In genomic region chr9:88379352-88379751, GRCh38 we compare ENCODE assay signal across 15 cellular contexts. TPM values are rescaled to one million over a fixed set of nuclear protein-coding genes. Genes with fewer than 3 reads are reported as not detected.
A peak's percentile ranks its signal among the peaks of the same experiment; 100 is the strongest.
DNase-seq lines count a peak whose midpoint lies in the region; ATAC-seq and TF ChIP-seq lines count a peak whose summit lies in the region.
"Had no signal": no experiment of that assay in that cellular context is flagged by ENCODE, and none has a peak within 500 bp of the region (broad histone marks: within the 10 kb centered on the region; RNA-seq: fewer than 3 reads in every experiment).

No MANE protein-coding gene starts in this region.

- peak overlapping the region in 1 of 2 experiments; percentile 18; a peak in 2 of 5 replicates for H3K4me3 Mint-ChIP-seq in H9
- peak overlapping the region; percentile 46 for H3K4me3 Mint-ChIP-seq in WTC11
- H3K4me3 Mint-ChIP-seq in activated CD4-positive, alpha-beta T cell treated with anti-CD3 and anti-CD28 coated beads, Interleukin-2, amount 10 ng/mL, durations not matched to agents 7 days and 5 days = no peak overlapping the region
- H3K4me3 Mint-ChIP-seq: B cell; CD4-positive, alpha-beta T cell had no signal

- peaks cover 4% of the 10 kb centered on the region; the same call in 1 of the 2 replicates for H3K4me1 ChIP-seq in H9 (ENCODE audit: insufficient read depth, low read length)

- H3K36me3 Mint-ChIP-seq in H9 (ENCODE audit: insufficient read depth in 1 of 3, low read depth in 3 of 3) (peaks cover 4 to 14% (median 7%) of the 10 kb centered on the region in 3 experiments; a peak in 6 of 7 replicates), WTC11 (peaks cover 19% of the 10 kb centered on the region)
- H3K36me3 Mint-ChIP-seq in activated CD4-positive, alpha-beta T cell treated with anti-CD3 and anti-CD28 coated beads, Interleukin-2, amount 10 ng/mL, durations not matched to agents 7 days and 5 days (ENCODE audit: low read depth) = no peaks in the 10 kb centered on the region

- no peaks in the 10 kb centered on the region; the same call in 1 of the 2 replicates for H3K27me3 Mint-ChIP-seq in H9 (ENCODE audit: low read depth)
- no peaks in the 10 kb centered on the region; the same call in 1 of the 2 replicates for H3K27me3 Mint-ChIP-seq in WTC11 (ENCODE audit: low read depth)
- peaks cover 3% of the 10 kb centered on the region for H3K27me3 Mint-ChIP-seq in activated CD4-positive, alpha-beta T cell treated with anti-CD3 and anti-CD28 coated beads, Interleukin-2, amount 10 ng/mL, durations not matched to agents 7 days and 5 days
- H3K27me3 Mint-ChIP-seq: CD4-positive, alpha-beta T cell had no signal

- H3T11ph ChIP-seq in H9 (ENCODE audit: low read length) = no peak overlapping the region

- no peaks in the 10 kb centered on the region for H3K27me3 ChIP-seq in H9 (ENCODE audit: insufficient read depth, low read length)

- H3K4me1 Mint-ChIP-seq in H9 (peaks cover 34 to 38% of the 10 kb centered on the region in 2 experiments), WTC11 (peaks cover 41% of the 10 kb centered on the region)
- H3K4me1 Mint-ChIP-seq in activated CD4-positive, alpha-beta T cell treated with anti-CD3 and anti-CD28 coated beads, Interleukin-2, amount 10 ng/mL, durations not matched to agents 7 days and 5 days = no peaks in the 10 kb centered on the region
- H3K4me1 Mint-ChIP-seq: B cell had no signal

- H3K56ac ChIP-seq in H9 (ENCODE audit: insufficient read length, low read depth, low read length) = no peak overlapping the region

- H3K9me3 Mint-ChIP-seq in H9 (peaks cover 10 to 12% of the 10 kb centered on the region in 2 experiments), WTC11 (peaks cover 18% of the 10 kb centered on the region)
- peaks cover 7% of the 10 kb centered on the region for H3K9me3 Mint-ChIP-seq in activated CD4-positive, alpha-beta T cell treated with anti-CD3 and anti-CD28 coated beads, Interleukin-2, amount 10 ng/mL, durations not matched to agents 7 days and 5 days

- no peaks in the 10 kb centered on the region for H3K23me2 ChIP-seq in H9 (ENCODE audit: insufficient read length, low read depth, low read length, poor library complexity, severe bottlenecking)

- H3K79me1 ChIP-seq in H9 (ENCODE audit: insufficient read depth, low read depth, low read length, poor library complexity, severe bottlenecking) = no peaks in the 10 kb centered on the region

- no peaks in the 10 kb centered on the region for H3K79me2 ChIP-seq in H9 (ENCODE audit: insufficient read depth, low read length)

- H4K20me1 ChIP-seq in H9 (ENCODE audit: control insufficient read depth, insufficient read depth, insufficient read length) = no peaks in the 10 kb centered on the region

- H2AK5ac ChIP-seq in H9 (ENCODE audit: insufficient read length, low read length) = no peak overlapping the region

- H3K14ac ChIP-seq in H9 (ENCODE audit: insufficient read depth, low read length) = no peak overlapping the region

- no peak overlapping the region for H2BK12ac ChIP-seq in H9 (ENCODE audit: insufficient read length, low read depth, low read length)

- no peak overlapping the region for H2BK120ac ChIP-seq in H9 (ENCODE audit: low read depth, low read length, poor library complexity, severe bottlenecking)

- H2BK20ac ChIP-seq in H9 (ENCODE audit: low read depth, low read length, poor library complexity, severe bottlenecking) = no peak overlapping the region

- no peak overlapping the region for H2AFZ ChIP-seq in H9 (ENCODE audit: low read length)

- H2BK5ac ChIP-seq in H9 (ENCODE audit: insufficient read length, low read length) = no peak overlapping the region

- POLR2A ChIA-PET in WTC11 (lab: Charles Lee) = interaction anchor here (0.7 to 1.2 kb wide), 3 partner anchors 9 to 939 kb away, joined by 3 to 4 read pairs (median 3); partner anchors contain the start of genes SECISBP2 and SPIN1
- POLR2A ChIA-PET in activated CD4-positive, alpha-beta T cell treated with anti-CD3 and anti-CD28 coated beads, Interleukin-2, amount 10 ng/mL, durations not matched to agents 7 days and 5 days (lab: Charles Lee) = no interaction called here

- H3K4me2 ChIP-seq in H9 (ENCODE audit: insufficient read depth, insufficient read length, low read length) = peak overlapping the region; percentile 3

- no peak for TF ChIP-seq CTCF in H9 (conservative IDR thresholded peaks at IDR 0.05)
- no peak for TF ChIP-seq CTCF in WTC11 (IDR thresholded peaks at IDR 0.05)

- H3K9ac ChIP-seq in H9 (ENCODE audit: extremely low read depth, insufficient read length, low read length) = no peak overlapping the region

- no peak overlapping the region for H4K5ac ChIP-seq in H9 (ENCODE audit: insufficient read length, low read depth, low read length)

- DNase-seq in H9 (peak; percentile 75), WTC11 (ENCODE audit: low spot score) (peak; percentile 33), iPS DF 4.7 (ENCODE audit: extremely low read depth, low spot score) (peak; percentile 36), iPS-NIHi7 (ENCODE audit: extremely low spot score) (peak; percentile 43), NCI-H128 (lab: John Stamatoyannopoulos, UW; ENCODE audit: unreplicated experiment) (no peak)
- DNase-seq in stimulated activated naive CD8-positive, alpha-beta T cell treated with anti-CD3 and anti-CD28 coated beads, Interleukin-15, Interleukin-2, amounts not matched to agents 100 U/mL and 50 U/mL, for 24 hours = no peak
- DNase-seq in activated CD4-positive, alpha-beta T cell treated with anti-CD3 and anti-CD28 coated beads, Interleukin-2, amount 10 ng/mL, durations not matched to agents 7 days and 5 days = no peak
- DNase-seq: C1 segment of cervical spinal cord; CD4-positive, alpha-beta T cell; DMS79; GDM1; IMR-90; KBM-7 had no signal

- H3K27ac Mint-ChIP-seq in H9 (peak overlapping the region; percentile 64 to 97 (median 88); a peak in 6 of 7 replicates), WTC11 (peak overlapping the region; percentile 99)
- H3K27ac Mint-ChIP-seq in activated CD4-positive, alpha-beta T cell treated with anti-CD3 and anti-CD28 coated beads, Interleukin-2, amount 10 ng/mL, durations not matched to agents 7 days and 5 days = no peak overlapping the region
- H3K27ac Mint-ChIP-seq: B cell; CD4-positive, alpha-beta T cell had no signal

- H3K4ac ChIP-seq in H9 (ENCODE audit: low read depth, low read length) = no peak overlapping the region

- H3K27ac ChIP-seq in H9 (ENCODE audit: insufficient read length, low read depth, low read length) = peak overlapping the region; percentile 44

- H4K91ac ChIP-seq in H9 (ENCODE audit: insufficient read length, low read depth, low read length) = no peak overlapping the region

- H4K8ac ChIP-seq in H9 (replicated peaks; ENCODE audit: insufficient read length, low read depth, low read length) = no peak overlapping the region

- CTCF ChIA-PET in WTC11 (lab: Charles Lee) = interaction anchor here (0.5 to 1.4 kb wide), 6 partner anchors 8 to 303 kb away, joined by 3 to 6 read pairs (median 4); partner anchors contain the start of gene SPIN1
- CTCF ChIA-PET in activated CD4-positive, alpha-beta T cell treated with anti-CD3 and anti-CD28 coated beads, Interleukin-2, amount 10 ng/mL, durations not matched to agents 7 days and 5 days (lab: Charles Lee) = no interaction called here

- no peaks in the 10 kb centered on the region for H3K9me3 ChIP-seq in H9 (ENCODE audit: control insufficient read depth, low read depth, low read length)

- ATAC-seq in WTC11 = peak; percentile 69
- ATAC-seq in GM21529 (IDR thresholded peaks at IDR 0.05; ENCODE audit: unreplicated experiment) = no peak
- no peak for ATAC-seq in stimulated activated naive CD8-positive, alpha-beta T cell treated with anti-CD3 and anti-CD28 coated beads, Interleukin-15, Interleukin-2, amounts not matched to agents 100 U/mL and 50 U/mL, for 24 hours

- H3K18ac ChIP-seq in H9 (ENCODE audit: insufficient read length, low read depth, low read length) = no peak overlapping the region

- no CpG with 5 or more reads among the region's 3 CpGs for WGBS in H9 (ENCODE audit: extremely low coverage, insufficient read length, low lambda C conversion rate)

- no peak overlapping the region for H2BK15ac ChIP-seq in H9 (ENCODE audit: low read depth, low read length)

- no peak overlapping the region for H3K23ac ChIP-seq in H9 (ENCODE audit: insufficient read length, low read depth, low read length)

TF ChIP-seq in WTC11, 78 proteins besides CTCF, POLR2A, EP300 and RAD21 (continues in another document):
- peak; percentile 25; the same call in 1 of the 2 replicates for TF ChIP-seq FOXK1 (CRISPR knock-in tag; IDR thresholded peaks at IDR 0.05)
- peak; percentile 38; the same call in 1 of the 2 replicates for TF ChIP-seq TEAD1 (CRISPR knock-in tag; IDR thresholded peaks at IDR 0.05)
- no peak for TF ChIP-seq ARID4B (CRISPR knock-in tag; IDR thresholded peaks at IDR 0.05; ENCODE audit: borderline replicate concordance)

RNA-seq across cellular contexts. Expression of gene SPIN1, which starts 8.9 kb away (rescaled TPM):
- 136 and 139 TPM in 2 replicates for total RNA-seq in H9 (2021)
- 122 to 124 TPM (median 123 TPM) in 3 replicates for total RNA-seq in WTC11 (2021)
- 10 to 100 TPM; 30.0 to 33.1 TPM for total RNA-seq in activated CD4-positive, alpha-beta T cell treated with anti-CD3 and anti-CD28 coated beads, Interleukin-2, amount 10 ng/mL, durations not matched to agents 7 days and 5 days

Comparison
In these comparisons a context has a peak if more than half of its experiments do, and no peak if none do; other contexts are left out.
1. DNase-seq: peak in H9 (single experiment), WTC11 (single experiment), iPS DF 4.7 (single experiment) and iPS-NIHi7 (single experiment); none in NCI-H128 (single experiment), stimulated activated naive CD8-positive, alpha-beta T cell treated with anti-CD3 and anti-CD28 coated beads, Interleukin-15, Interleukin-2, amounts not matched to agents 100 U/mL and 50 U/mL, for 24 hours (single experiment) and activated CD4-positive, alpha-beta T cell treated with anti-CD3 and anti-CD28 coated beads, Interleukin-2, amount 10 ng/mL, durations not matched to agents 7 days and 5 days (single experiment).